ENCODE assay signal across 29 cellular contexts in genomic region chr10:50544095-50544856, GRCh38.
DNase-seq lines count a peak whose midpoint lies in the region; ATAC-seq, FAIRE-seq and TF ChIP-seq lines count a peak whose summit lies in the region.
"Had no signal": no experiment of that assay in that cellular context is flagged by ENCODE, and none has a peak within 500 bp of the region (broad histone marks: within the 10 kb centered on the region; RNA-seq: fewer than 3 reads in every experiment).

No MANE protein-coding gene starts in this region.

- no peaks in the 10 kb centered on the region for H3K36me3 ChIP-seq in hepatocyte (replicated peaks; ENCODE audit: insufficient read depth, low read depth)
- H3K36me3 ChIP-seq: lower lobe of right lung, pancreas, thoracic aorta had no signal

- H3K27me3 ChIP-seq in hepatocyte, result no peaks in the 10 kb centered on the region
- H3K27me3 ChIP-seq: pancreas had no signal

- no peak for TF ChIP-seq CTCF in hepatocyte (IDR thresholded peaks at IDR 0.05; ENCODE audit: poor library complexity)

- peak overlapping the region; percentile 58 for H3K27ac ChIP-seq in hepatocyte
- H3K27ac ChIP-seq: 22Rv1, lower lobe of right lung, pancreas, SK-N-MC, thoracic aorta had no signal

- peaks cover 6% of the 10 kb centered on the region for H3K9me3 Mint-ChIP-seq in activated CD8-positive, alpha-beta T cell treated with anti-CD3 and anti-CD28 coated beads, Interleukin-2, amount 10 ng/mL, durations not matched to agents 7 days and 5 days (ENCODE audit: insufficient read depth)
- H3K9me3 Mint-ChIP-seq: CD4-positive, alpha-beta T cell; central memory CD8-positive, alpha-beta T cell; dendritic cell treated with granulocyte-macrophage colony-stimulating factor and Interleukin-4, amounts not matched to agents 40 ng/mL and 50 ng/mL, for 4 days had no signal

- no peaks in the 10 kb centered on the region for H4K20me1 ChIP-seq in hepatocyte (ENCODE audit: insufficient read depth, poor library complexity, severe bottlenecking)

- ATAC-seq in activated CD8-positive, alpha-beta T cell treated with anti-CD3 and anti-CD28 coated beads, Interleukin-2, amount 10 ng/mL, durations not matched to agents 7 days and 5 days, result no peak
- ATAC-seq in GM21381 (IDR thresholded peaks at IDR 0.05; ENCODE audit: unreplicated experiment), result no peak
- ATAC-seq: lower lobe of right lung, mucosa of descending colon, pancreas had no signal

- CTCF ChIA-PET in activated CD8-positive, alpha-beta T cell treated with anti-CD3 and anti-CD28 coated beads, Interleukin-2, amount 10 ng/mL, durations not matched to agents 7 days and 5 days (lab: Charles Lee), result interaction anchor here (0.9 to 2.1 kb wide), 9 partner anchors 9 to 220 kb away, joined by 3 to 9 read pairs (median 4); no protein-coding TSS in a partner anchor

- H3K4me3 Mint-ChIP-seq in activated CD8-positive, alpha-beta T cell treated with anti-CD3 and anti-CD28 coated beads, Interleukin-2, amount 10 ng/mL, durations not matched to agents 7 days and 5 days, result no peak overlapping the region
- H3K4me3 Mint-ChIP-seq: central memory CD8-positive, alpha-beta T cell; dendritic cell treated with granulocyte-macrophage colony-stimulating factor and Interleukin-4, amounts not matched to agents 40 ng/mL and 50 ng/mL, for 4 days; neural crest cell; T-helper 1 cell treated with Interleukin-12 subunit alpha and Interleukin-12 subunit beta and Interleukin-4 antibody, amounts not matched to agents 30 μg/mL and 1 μg/mL, for 36 hours had no signal

- FAIRE-seq in GM18507 (lab: Jason Lieb, UNC), result peak; percentile 76
- FAIRE-seq: pancreas, small intestine, TTC549, urothelium cell line had no signal

- H3K4me1 Mint-ChIP-seq in activated CD8-positive, alpha-beta T cell treated with anti-CD3 and anti-CD28 coated beads, Interleukin-2, amount 10 ng/mL, durations not matched to agents 7 days and 5 days (ENCODE audit: low read depth), result peaks cover 62% of the 10 kb centered on the region

- H3K79me2 ChIP-seq in hepatocyte, result peaks cover 84% of the 10 kb centered on the region

- H3K27ac Mint-ChIP-seq in activated CD8-positive, alpha-beta T cell treated with anti-CD3 and anti-CD28 coated beads, Interleukin-2, amount 10 ng/mL, durations not matched to agents 7 days and 5 days, result peak overlapping the region; percentile 68
- H3K27ac Mint-ChIP-seq: CD4-positive, alpha-beta T cell; dendritic cell treated with granulocyte-macrophage colony-stimulating factor and Interleukin-4, amounts not matched to agents 40 ng/mL and 50 ng/mL, for 4 days had no signal

- 84% methylated on average over 3 of the region's 3 CpGs for WGBS in hepatocyte (ENCODE audit: low lambda C conversion rate, missing lambda C conversion rate)

- H3K27me3 Mint-ChIP-seq in activated CD8-positive, alpha-beta T cell treated with anti-CD3 and anti-CD28 coated beads, Interleukin-2, amount 10 ng/mL, durations not matched to agents 7 days and 5 days (ENCODE audit: low read depth), result no peaks in the 10 kb centered on the region
- H3K27me3 Mint-ChIP-seq: CD4-positive, alpha-beta T cell; central memory CD8-positive, alpha-beta T cell; dendritic cell treated with granulocyte-macrophage colony-stimulating factor and Interleukin-4, amounts not matched to agents 40 ng/mL and 50 ng/mL, for 4 days had no signal

- H3K4me1 ChIP-seq in hepatocyte (ENCODE audit: insufficient read depth), result no peaks in the 10 kb centered on the region
- H3K4me1 ChIP-seq: lower lobe of right lung had no signal

- DNase-seq in DMS53 (lab: John Stamatoyannopoulos, UW) (peak; percentile 13), DMS53 treated with DMSO at 0.1 percent for 48 hours (lab: John Stamatoyannopoulos, UW; ENCODE audit: unreplicated experiment) (no peak), GM18507 (ENCODE audit: extremely low spot score, insufficient read length, low read depth) (no peak), hepatocyte (ENCODE audit: low spot score) (no peak), COR-L47 (lab: John Stamatoyannopoulos, UW) (no peak)
- no peak for DNase-seq in activated CD8-positive, alpha-beta T cell treated with anti-CD3 and anti-CD28 coated beads, Interleukin-2, amount 10 ng/mL, durations not matched to agents 7 days and 5 days
- DNase-seq in activated CD4-positive, alpha-beta T cell treated with anti-CD3 and anti-CD28 coated beads, Interleukin-2, amount 50 U/mL, for 4 hours, result no peak
- DNase-seq: activated gamma-delta T cell; CD4-positive, alpha-beta T cell; foreskin fibroblast; head of caudate nucleus; Karpas-422; lower lobe of right lung; mucosa of descending colon; NCI-H2029; NCI-H524 treated with DMSO at 0.1 percent for 48 hours; pancreas; small intestine; stimulated activated naive CD4-positive, alpha-beta T cell treated with Interleukin-2 at 50 U/mL for 16 hours had no signal

- H2AFZ ChIP-seq in hepatocyte, result no peak overlapping the region

- H3K9me3 ChIP-seq in hepatocyte (ENCODE audit: low read depth), result no peaks in the 10 kb centered on the region
- H3K9me3 ChIP-seq: lower lobe of right lung, pancreas, thoracic aorta had no signal

- no peak overlapping the region for H3K4me2 ChIP-seq in hepatocyte

- POLR2A ChIA-PET in activated CD8-positive, alpha-beta T cell treated with anti-CD3 and anti-CD28 coated beads, Interleukin-2, amount 10 ng/mL, durations not matched to agents 7 days and 5 days (lab: Charles Lee), result interaction anchor here (1.0 to 1.7 kb wide), 3 partner anchors 31 to 126 kb away, joined by 4 to 6 read pairs (median 5); no protein-coding TSS in a partner anchor

- no peak overlapping the region for H3K4me3 ChIP-seq in hepatocyte
- H3K4me3 ChIP-seq: lower lobe of right lung, mucosa of descending colon, pancreas, SK-N-MC, thoracic aorta had no signal

- peaks cover 15% of the 10 kb centered on the region for H3K36me3 Mint-ChIP-seq in activated CD8-positive, alpha-beta T cell treated with anti-CD3 and anti-CD28 coated beads, Interleukin-2, amount 10 ng/mL, durations not matched to agents 7 days and 5 days (ENCODE audit: low read depth)

- H3K9me2 ChIP-seq in hepatocyte (replicated peaks; ENCODE audit: insufficient read depth), result no peaks in the 10 kb centered on the region
